In the genomic region with DNA sequence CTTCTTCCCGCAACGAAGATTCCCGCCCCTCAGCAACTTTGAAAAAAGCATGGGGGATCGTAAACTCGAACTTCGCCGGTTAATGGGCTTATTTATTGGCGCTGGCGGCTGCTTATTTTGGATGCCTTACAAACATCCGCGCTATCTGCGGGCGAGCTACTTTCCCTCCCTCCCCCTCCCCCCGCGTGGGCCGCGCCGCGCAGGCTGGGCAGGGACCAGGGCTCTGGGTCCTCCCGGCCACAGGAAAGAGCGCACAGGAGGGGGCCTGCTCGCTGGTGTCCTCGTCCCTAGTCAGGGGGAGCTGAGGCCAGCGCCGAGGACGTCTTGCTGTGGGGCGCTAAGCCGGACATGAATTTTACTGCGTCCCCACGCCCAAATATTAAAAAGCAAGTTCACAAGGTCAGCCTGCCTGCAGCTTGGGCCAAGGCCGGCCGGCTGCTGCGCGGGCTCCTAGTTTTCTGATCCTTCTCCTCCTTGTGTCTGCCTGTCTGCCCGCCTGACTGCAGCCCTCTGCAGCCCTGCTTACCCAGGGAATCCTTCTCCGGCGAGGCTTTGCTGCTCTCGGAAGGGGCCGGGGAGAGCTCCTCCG, we compare ENCODE assay signal across 9 cellular contexts. TPM values are rescaled to one million over a fixed set of nuclear protein-coding genes. Genes with fewer than 3 reads are reported as not detected.
A peak's percentile ranks its signal among the peaks of the same experiment; 100 is the strongest.
DNase-seq lines count a peak whose midpoint lies in the region; ATAC-seq and TF ChIP-seq lines count a peak whose summit lies in the region.
"Had no signal": no experiment of that assay in that cellular context is flagged by ENCODE, and none has a peak within 500 bp of the region (broad histone marks: within the 10 kb centered on the region; RNA-seq: fewer than 3 reads in every experiment).

No MANE protein-coding gene starts in this region.

- no TSS peak for BruUV-seq in PC-9 (replicated peaks; lab: Mats Ljungman, UMichigan)

- H3K27ac ChIP-seq in MM.1S (ENCODE audit: low read length) (no peak overlapping the region), PC-9 (no peak overlapping the region)

- H3F3A ChIP-seq in MM.1S (ENCODE audit: insufficient read depth, low read length) (peaks cover 12% of the 10 kb centered on the region), PC-9 (ENCODE audit: insufficient read depth, low read depth) (peaks cover 17% of the 10 kb centered on the region)

- peaks cover 14% of the 10 kb centered on the region for H3K36me3 Mint-ChIP-seq in brain

- H4K20me1 ChIP-seq in MM.1S (ENCODE audit: insufficient read depth, low read length): no peaks in the 10 kb centered on the region
- H4K20me1 ChIP-seq in PC-9 (ENCODE audit: insufficient read depth): no peaks in the 10 kb centered on the region

- POLR2A ChIA-PET in PC-9 (lab: Charles Lee; ENCODE audit: unreplicated experiment): no interaction called here

- ATAC-seq in mucosa of descending colon (peak; percentile 19), GM18907 (IDR thresholded peaks at IDR 0.05; ENCODE audit: unreplicated experiment) (no peak), HG03139 (IDR thresholded peaks at IDR 0.05; ENCODE audit: unreplicated experiment) (no peak)

- CTCF ChIA-PET in PC-9 (lab: Charles Lee): no interaction called here

- peaks cover 9% of the 10 kb centered on the region for H3K4me1 ChIP-seq in MM.1S (ENCODE audit: low read length)
- peaks cover 11% of the 10 kb centered on the region for H3K4me1 ChIP-seq in mucosa of descending colon (ENCODE audit: low read depth)
- peaks cover 20% of the 10 kb centered on the region for H3K4me1 ChIP-seq in PC-9 (replicated peaks; ENCODE audit: insufficient read depth)

- TF ChIP-seq CTCF in MM.1S (IDR thresholded peaks at IDR 0.05; ENCODE audit: low read length) (no peak), brain (conservative IDR thresholded peaks at IDR 0.05) (no peak), mucosa of descending colon (IDR thresholded peaks at IDR 0.05) (no peak), PC-9 (conservative IDR thresholded peaks at IDR 0.05) (no peak)

- peak; percentile 35 for DNase-seq in DMS53 treated with DMSO at 0.1 percent for 48 hours (lab: John Stamatoyannopoulos, UW; ENCODE audit: unreplicated experiment)
- no peak for DNase-seq in MM.1S
- DNase-seq in mucosa of descending colon: peak; percentile 86 to 89 (median 86)
- DNase-seq in NCI-H446 treated with DMSO at 0.1 percent for 48 hours (lab: John Stamatoyannopoulos, UW): no peak
- DNase-seq in PC-9: no peak

- H3K4me3 ChIP-seq in MM.1S (ENCODE audit: low read length) (peak overlapping the region; percentile 59), mucosa of descending colon (peak overlapping the region; percentile 48), PC-9 (no peak overlapping the region)

- H3K9ac ChIP-seq in MM.1S (ENCODE audit: low read length): no peak overlapping the region

- H3K4me3 Mint-ChIP-seq in brain: peak overlapping the region in 3 of 5 experiments; percentile 80 to 94 (median 82)

- H3K27me3 ChIP-seq in MM.1S (replicated peaks; ENCODE audit: insufficient read depth, low read length) (peaks cover 79% of the 10 kb centered on the region), PC-9 (ENCODE audit: insufficient read depth, low read depth) (no peaks in the 10 kb centered on the region)

- no peaks in the 10 kb centered on the region for H3K79me2 ChIP-seq in MM.1S (ENCODE audit: low read length)
- H3K79me2 ChIP-seq in PC-9 (ENCODE audit: low read depth): no peaks in the 10 kb centered on the region

- H3K27me3 Mint-ChIP-seq in brain: peaks cover 99% of the 10 kb centered on the region

- peaks cover 25% of the 10 kb centered on the region for H3K4me1 Mint-ChIP-seq in brain

- H3K9me2 ChIP-seq in MM.1S (replicated peaks; ENCODE audit: insufficient read depth, low read length) (no peaks in the 10 kb centered on the region), PC-9 (ENCODE audit: insufficient read depth) (no peaks in the 10 kb centered on the region)

- H3K27ac Mint-ChIP-seq in brain: peak overlapping the region in 2 of 5 experiments; percentile 85 to 99

- peak overlapping the region; percentile 58 for H2AFZ ChIP-seq in MM.1S (ENCODE audit: low read length)
- no peak overlapping the region for H2AFZ ChIP-seq in PC-9

- H3K9me3 Mint-ChIP-seq in brain: peaks cover 0 to 14% (median 4%) of the 10 kb centered on the region in 5 experiments

- H3K9me3 ChIP-seq in MM.1S (replicated peaks; ENCODE audit: insufficient read depth, low read length) (no peaks in the 10 kb centered on the region), mucosa of descending colon (no peaks in the 10 kb centered on the region), PC-9 (ENCODE audit: insufficient read depth, low read depth) (no peaks in the 10 kb centered on the region)

- no peaks in the 10 kb centered on the region for H3K36me3 ChIP-seq in MM.1S (replicated peaks; ENCODE audit: insufficient read depth, low read length)
- H3K36me3 ChIP-seq in mucosa of descending colon (ENCODE audit: low read depth): no peaks in the 10 kb centered on the region
- no peaks in the 10 kb centered on the region for H3K36me3 ChIP-seq in PC-9 (ENCODE audit: low read depth)

- intact Hi-C loops in mucosa of descending colon (cut with DNase I, micrococcal nuclease): no loop called here
- intact Hi-C loops in PC-9 (cut with micrococcal nuclease; ENCODE audit: unreplicated experiment): no loop called here

- H3K4me2 ChIP-seq in MM.1S (ENCODE audit: low read depth, low read length) (peak overlapping the region; percentile 99), PC-9 (no peak overlapping the region)

RNA-seq across cellular contexts. Expression of a gene that starts 1.2 kb away (rescaled TPM):
- polyA plus RNA-seq in brain (ENCODE audit: insufficient read depth, low read depth, low replicate concordance): 62.0 TPM
- total RNA-seq in mucosa of descending colon (10 to 100 TPM; 25.0 to 56.9 (median 25.8) TPM), PC-9 (2021) (not detected in 2 replicates)

RNA-seq across cellular contexts. Expression of a gene that starts 7.6 kb away (rescaled TPM):
- polyA plus RNA-seq in brain (ENCODE audit: insufficient read depth, low read depth, low replicate concordance): 1.1 TPM
- total RNA-seq in mucosa of descending colon (10 to 100 TPM; 22.0 to 27.9 (median 25.0) TPM), PC-9 (2021) (1.9 and 2.5 TPM in 2 replicates)

RNA-seq across cellular contexts. Expression of a gene that starts 12.1 kb away (rescaled TPM):
- 20.1 TPM for polyA plus RNA-seq in brain (ENCODE audit: insufficient read depth, low read depth, low replicate concordance)
- total RNA-seq in mucosa of descending colon: 10 to 100 TPM in 1 of 3 donors, 1 to 10 TPM in 2; 3.2 to 27.2 (median 5.4) TPM
- total RNA-seq in PC-9 (2021): 0.26 and 0.43 TPM in 2 replicates
- total RNA-seq: lung microvascular endothelial cell had no signal

RNA-seq across cellular contexts. Expression of a gene that starts 16.4 kb away (rescaled TPM):
- 1.3 TPM for polyA plus RNA-seq in brain (ENCODE audit: insufficient read depth, low read depth, low replicate concordance)
- total RNA-seq in mucosa of descending colon (10 to 100 TPM; 17.1 to 29.8 (median 27.9) TPM), PC-9 (2021) (not detected in 2 replicates)

RNA-seq across cellular contexts. Expression of a gene that starts 20.5 kb away (rescaled TPM):
- polyA plus RNA-seq in brain (ENCODE audit: insufficient read depth, low read depth, low replicate concordance): 2.0 TPM
- total RNA-seq in mucosa of descending colon (10 to 100 TPM; 19.9 to 38.1 (median 20.5) TPM), PC-9 (2021) (50.5 and 53.1 TPM in 2 replicates)

Comparison
In these comparisons a context has a peak if more than half of its experiments do, and no peak if none do; other contexts are left out.
1. DNase-seq: peak in DMS53 treated with DMSO at 0.1 percent for 48 hours (single experiment) and mucosa of descending colon (3 of 3); none in MM.1S (single experiment), NCI-H446 treated with DMSO at 0.1 percent for 48 hours (single experiment) and PC-9 (0 of 2).
2. RNA of a gene that starts 1.2 kb away (total RNA-seq): 25.0 to 56.9 TPM in mucosa of descending colon; not detected in PC-9; every median in the first group is over 10 times any median in the second.